ENCODE assay signal across 25 cellular contexts in the genomic region with DNA sequence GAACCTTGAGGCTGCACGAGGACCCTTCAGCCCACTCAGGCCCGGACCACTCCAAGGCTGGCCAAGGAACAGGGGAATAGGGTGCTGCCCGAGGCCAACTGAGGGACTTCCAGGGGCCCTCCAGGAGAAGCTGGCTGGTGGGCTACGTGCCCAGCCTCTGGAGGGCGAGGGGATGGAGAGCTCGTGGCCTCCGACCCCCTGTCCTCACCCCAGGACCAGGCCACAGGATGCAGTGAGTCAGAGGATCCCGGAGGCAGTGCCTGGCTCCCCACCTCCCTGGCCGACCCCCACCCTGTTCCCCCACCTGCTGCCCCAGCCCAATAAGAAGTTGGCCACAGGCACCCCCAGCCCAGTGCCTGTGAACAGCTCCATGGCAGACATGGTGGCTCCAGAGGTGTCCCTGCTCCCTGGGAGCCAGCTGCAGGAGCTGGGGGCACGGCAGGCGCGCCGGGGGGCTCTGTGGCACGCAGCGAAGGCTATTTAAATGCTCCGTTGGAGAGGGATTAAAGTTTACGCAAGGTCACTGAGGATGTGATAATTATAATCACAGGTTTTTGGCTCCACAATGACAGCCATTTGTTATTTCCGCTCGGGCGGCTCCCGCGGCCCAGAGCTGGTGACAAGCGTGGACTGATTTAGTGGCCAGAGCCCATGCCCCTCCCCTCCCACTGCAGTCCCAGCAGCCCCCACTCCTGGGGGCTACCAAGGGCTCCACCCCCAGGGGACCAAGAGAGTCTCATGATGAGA.
DNase-seq lines count a peak whose midpoint lies in the region; ATAC-seq lines count a peak whose summit lies in the region.
"Had no signal": no experiment of that assay in that cellular context is flagged by ENCODE, and none has a peak within 500 bp of the region (broad histone marks: within the 10 kb centered on the region; RNA-seq: fewer than 3 reads in every experiment).

No MANE protein-coding gene starts in this region.

- H3K27ac Mint-ChIP-seq in activated T-cell treated with anti-CD3 and anti-CD28 coated beads, Interleukin-2, amount 50 U/mL, for 24 hours = no peak overlapping the region
- H3K27ac Mint-ChIP-seq in T-helper 17 cell = no peak overlapping the region
- H3K27ac Mint-ChIP-seq: activated naive CD8-positive, alpha-beta T cell treated with anti-CD3 and anti-CD28 coated beads for 36 hours; mesothelial cell of epicardium; naive thymus-derived CD4-positive, alpha-beta T cell had no signal

- ATAC-seq in T-helper 17 cell (no peak), sciatic nerve (no peak)
- ATAC-seq: A549; activated T-cell treated with anti-CD3 and anti-CD28 coated beads, Interleukin-2, amount 50 U/mL, for 4 hours; naive thymus-derived CD4-positive, alpha-beta T cell had no signal

- intact Hi-C loops in sciatic nerve (cut with DNase I) = loop anchor here (5.0 kb wide), 1 partner anchor 635 kb away; no protein-coding TSS in a partner anchor

- H3K4me3 Mint-ChIP-seq in activated T-cell treated with anti-CD3 and anti-CD28 coated beads, Interleukin-2, amount 50 U/mL, for 24 hours = no peak overlapping the region
- H3K4me3 Mint-ChIP-seq in T-helper 17 cell = no peak overlapping the region
- H3K4me3 Mint-ChIP-seq: activated naive CD8-positive, alpha-beta T cell treated with anti-CD3 and anti-CD28 coated beads for 36 hours; activated T-cell treated with anti-CD3 and anti-CD28 coated beads, Interleukin-2, amount 50 U/mL, for 4 hours; mesothelial cell of epicardium; naive thymus-derived CD4-positive, alpha-beta T cell had no signal

- no peaks in the 10 kb centered on the region for H3K4me1 Mint-ChIP-seq in activated T-cell treated with anti-CD3 and anti-CD28 coated beads, Interleukin-2, amount 50 U/mL, for 24 hours (ENCODE audit: low read depth)
- H3K4me1 Mint-ChIP-seq in T-helper 17 cell = peaks cover 1% of the 10 kb centered on the region
- H3K4me1 Mint-ChIP-seq: activated naive CD8-positive, alpha-beta T cell treated with anti-CD3 and anti-CD28 coated beads for 36 hours; mesothelial cell of epicardium had no signal

- no peaks in the 10 kb centered on the region for H3K36me3 Mint-ChIP-seq in activated T-cell treated with anti-CD3 and anti-CD28 coated beads, Interleukin-2, amount 50 U/mL, for 24 hours (ENCODE audit: low read depth)
- no peaks in the 10 kb centered on the region for H3K36me3 Mint-ChIP-seq in T-helper 17 cell (ENCODE audit: low read depth)
- H3K36me3 Mint-ChIP-seq: activated naive CD8-positive, alpha-beta T cell treated with anti-CD3 and anti-CD28 coated beads for 36 hours; mesothelial cell of epicardium; naive thymus-derived CD4-positive, alpha-beta T cell had no signal

- DNase-seq in activated T-cell treated with anti-CD3 and anti-CD28 coated beads, Interleukin-2, amount 50 U/mL, for 24 hours = peak; percentile 19
- DNase-seq in activated T-cell treated with anti-CD3 and anti-CD28 coated beads, Interleukin-2, amount 50 U/mL, for 48 hours = no peak
- DNase-seq in T-helper 17 cell = peak in 2 of 3 donors; percentile 5 to 6
- peak; percentile 16 for DNase-seq in iPS-NIHi11 (ENCODE audit: low spot score)
- peak; percentile 41 for DNase-seq in sciatic nerve (ENCODE audit: low spot score)
- DNase-seq in HuH-7 (ENCODE audit: low spot score) = no peak
- DNase-seq in globus pallidus (ENCODE audit: low spot score) = no peak
- no peak for DNase-seq in NK-92 treated with Interleukin-12 subunit alpha and Interleukin-12 subunit beta, amount 100 ng/mL, for 24 hours (lab: John Stamatoyannopoulos, UW)
- DNase-seq: activated CD4-positive, alpha-beta T cell treated with anti-CD3 and anti-CD28 coated beads for 4 hours; activated CD8-positive, alpha-beta memory T cell treated with anti-CD3 and anti-CD28 coated beads for 24 hours; activated naive CD8-positive, alpha-beta T cell treated with anti-CD3 and anti-CD28 coated beads for 36 hours; activated T-cell treated with anti-CD3 and anti-CD28 coated beads, Interleukin-2, amount 50 U/mL, for 4 hours; DMS53; KBM-7; MG63; NCI-H1436; NCI-H2107; NCI-H446 treated with DMSO at 0.1 percent for 48 hours; sigmoid colon; stomach had no signal

- H3K9me3 Mint-ChIP-seq in activated T-cell treated with anti-CD3 and anti-CD28 coated beads, Interleukin-2, amount 50 U/mL, for 24 hours = no peaks in the 10 kb centered on the region
- H3K9me3 Mint-ChIP-seq: activated naive CD8-positive, alpha-beta T cell treated with anti-CD3 and anti-CD28 coated beads for 36 hours; activated T-cell treated with anti-CD3 and anti-CD28 coated beads, Interleukin-2, amount 50 U/mL, for 4 hours; mesothelial cell of epicardium; naive thymus-derived CD4-positive, alpha-beta T cell had no signal

- no peaks in the 10 kb centered on the region for H3K9me3 ChIP-seq in T-helper 17 cell (ENCODE audit: control insufficient read depth, low read length, poor library complexity, severe bottlenecking)
- H3K9me3 ChIP-seq: A549, BE2C, MG63, sigmoid colon, stomach, transverse colon had no signal

- peaks cover 3% of the 10 kb centered on the region for H3K27me3 Mint-ChIP-seq in activated T-cell treated with anti-CD3 and anti-CD28 coated beads, Interleukin-2, amount 50 U/mL, for 24 hours
- peaks cover 17% of the 10 kb centered on the region for H3K27me3 Mint-ChIP-seq in T-helper 17 cell

Comparison
In these comparisons a context has a peak if more than half of its experiments do, and no peak if none do; other contexts are left out.
1. DNase-seq: peak in activated T-cell treated with anti-CD3 and anti-CD28 coated beads, Interleukin-2, amount 50 U/mL, for 24 hours (single experiment), T-helper 17 cell (2 of 3), iPS-NIHi11 (single experiment) and sciatic nerve (single experiment); none in activated T-cell treated with anti-CD3 and anti-CD28 coated beads, Interleukin-2, amount 50 U/mL, for 48 hours (0 of 2), HuH-7 (single experiment), globus pallidus (single experiment) and NK-92 treated with Interleukin-12 subunit alpha and Interleukin-12 subunit beta, amount 100 ng/mL, for 24 hours (single experiment).